In genomic region chrX:110036162-110037033, GRCh38 we compare ENCODE assay signal across 1 cellular context.
TF ChIP-seq lines count a peak whose summit lies in the region.

No MANE protein-coding gene starts in this region.

TF ChIP-seq in HepG2, 621 proteins besides CTCF, POLR2A, EP300 and RAD21 (continued from another document and continues in another):
- TF ChIP-seq PAXIP1 (CRISPR knock-in tag; conservative IDR thresholded peaks at IDR 0.05) (peak; percentile 64), TBX3 (IDR thresholded peaks at IDR 0.05; ENCODE audit: borderline replicate concordance) (peak; percentile 62; the same call in 1 of the 2 replicates), ISL2 (CRISPR knock-in tag; IDR thresholded peaks at IDR 0.05) (peak; percentile 89), MAFF (IDR thresholded peaks at IDR 0.05; ENCODE audit: low read depth, low read length) (0 out of 2 replicates have a peak, but pooled peaks have one; percentile 1), SP2 (CRISPR knock-in tag; IDR thresholded peaks at IDR 0.05) (no peak), E2F1 (CRISPR knock-in tag; IDR thresholded peaks at IDR 0.05) (no peak), IKZF1 (IDR thresholded peaks at IDR 0.05) (no peak), XRCC5 (optimal IDR thresholded peaks at IDR 0.05; ENCODE audit: low read length) (no peak), CREM (IDR thresholded peaks at IDR 0.05) (peak; percentile 40; the same call in 1 of the 2 replicates), CREM (CRISPR knock-in tag; IDR thresholded peaks at IDR 0.05) (no peak), FOXJ3 (CRISPR knock-in tag; IDR thresholded peaks at IDR 0.05; ENCODE audit: borderline replicate concordance) (peak; percentile 77; the same call in 1 of the 2 replicates), PITX1 (CRISPR knock-in tag; IDR thresholded peaks at IDR 0.05) (peak; percentile 77; the same call in 1 of the 2 replicates), ZBTB20 (CRISPR knock-in tag; IDR thresholded peaks at IDR 0.05; ENCODE audit: borderline replicate concordance, low read depth) (peak; percentile 43; the same call in 1 of the 2 replicates), ISX (CRISPR knock-in tag; conservative IDR thresholded peaks at IDR 0.05) (no peak), ZBTB34 (CRISPR knock-in tag; IDR thresholded peaks at IDR 0.05) (peak; percentile 51; the same call in 1 of the 2 replicates), HNF1A (IDR thresholded peaks at IDR 0.05; ENCODE audit: low read depth) (peak; percentile 78; the same call in 1 of the 2 replicates), HNF1A (CRISPR knock-in tag; IDR thresholded peaks at IDR 0.05; ENCODE audit: borderline replicate concordance) (peak; percentile 76; the same call in 1 of the 2 replicates), TARDBP (CRISPR knock-in tag; IDR thresholded peaks at IDR 0.05) (peak; percentile 38; the same call in 1 of the 2 replicates), HOMEZ (CRISPR knock-in tag; IDR thresholded peaks at IDR 0.05; ENCODE audit: low read depth) (peak; percentile 96), ZNF503 (CRISPR knock-in tag; IDR thresholded peaks at IDR 0.05) (peak; percentile 79), ZNF781 (CRISPR knock-in tag; IDR thresholded peaks at IDR 0.05; ENCODE audit: borderline replicate concordance, not compliant biosample characterization) (no peak), ZNF597 (CRISPR knock-in tag; IDR thresholded peaks at IDR 0.05) (no peak), NFE2 (CRISPR knock-in tag; IDR thresholded peaks at IDR 0.05) (no peak), HNF1B (CRISPR knock-in tag; IDR thresholded peaks at IDR 0.05) (0 out of 2 replicates have a peak, but pooled peaks have one; percentile 23), FOXA3 (CRISPR knock-in tag; IDR thresholded peaks at IDR 0.05) (peak; percentile 95), LCORL (IDR thresholded peaks at IDR 0.05) (no peak), LCORL (CRISPR knock-in tag; IDR thresholded peaks at IDR 0.05) (peak; percentile 54; the same call in 1 of the 2 replicates), FOXK1 (CRISPR knock-in tag; IDR thresholded peaks at IDR 0.05; ENCODE audit: borderline replicate concordance, low read depth) (peak; percentile 38; the same call in 1 of the 2 replicates), RXRB (CRISPR knock-in tag; IDR thresholded peaks at IDR 0.05; ENCODE audit: borderline replicate concordance) (peak; percentile 54; the same call in 1 of the 2 replicates), HDAC6 (IDR thresholded peaks at IDR 0.05; ENCODE audit: low read depth, low read length) (no peak), ATF4 (CRISPR knock-in tag; IDR thresholded peaks at IDR 0.05) (peak in 1 of 2 experiments; percentile 45; a peak in 1 of 4 replicates), HHEX (CRISPR knock-in tag; IDR thresholded peaks at IDR 0.05) (peak; percentile 90), MED1 (CRISPR knock-in tag; IDR thresholded peaks at IDR 0.05) (0 out of 2 replicates have a peak, but pooled peaks have one; percentile 44), ZNF331 (CRISPR knock-in tag; IDR thresholded peaks at IDR 0.05) (peak; percentile 65; the same call in 1 of the 2 replicates), PAWR (CRISPR knock-in tag; IDR thresholded peaks at IDR 0.05; ENCODE audit: borderline replicate concordance) (no peak), HNF4A (CRISPR knock-in tag; IDR thresholded peaks at IDR 0.05) (peak; percentile 70), NCOA2 (CRISPR knock-in tag; IDR thresholded peaks at IDR 0.05) (peak; percentile 77), ERF (CRISPR knock-in tag; IDR thresholded peaks at IDR 0.05) (no peak), ZGPAT (CRISPR knock-in tag; IDR thresholded peaks at IDR 0.05) (peak; percentile 46; the same call in 1 of the 2 replicates), RARA (CRISPR knock-in tag; IDR thresholded peaks at IDR 0.05) (peak; percentile 64), SOX5 (CRISPR knock-in tag; IDR thresholded peaks at IDR 0.05; ENCODE audit: borderline replicate concordance) (peak; percentile 63; the same call in 1 of the 2 replicates)
